ENCODE assay signal across 9 cellular contexts in genomic region chr11:34632105-34632780, GRCh38. TPM values are rescaled to one million over a fixed set of nuclear protein-coding genes. Genes with fewer than 3 reads are reported as not detected.
A peak's percentile ranks its signal among the peaks of the same experiment; 100 is the strongest.
DNase-seq lines count a peak whose midpoint lies in the region; ATAC-seq and TF ChIP-seq lines count a peak whose summit lies in the region.
"Had no signal": no experiment of that assay in that cellular context is flagged by ENCODE, and none has a peak within 500 bp of the region (broad histone marks: within the 10 kb centered on the region; RNA-seq: fewer than 3 reads in every experiment).

No MANE protein-coding gene starts in this region.

- intact Hi-C loops in Panc1 (cut with micrococcal nuclease; ENCODE audit: unreplicated experiment) (no loop called here), left ventricle myocardium superior (cut with micrococcal nuclease) (no loop called here), CD14-positive monocyte (cut with micrococcal nuclease) (no loop called here)

- H3K4me3 ChIP-seq in Panc1 (ENCODE audit: low read depth in 2 of 2, low read length in 2 of 2), result peak overlapping the region in 1 of 2 experiments; percentile 19; a peak in 2 of 4 replicates

- no TSS peak for BruUV-seq in Panc1 (replicated peaks; lab: Mats Ljungman, UMichigan)

- peaks cover 21% of the 10 kb centered on the region for H3K4me1 Mint-ChIP-seq in CD14-positive monocyte

- no peaks in the 10 kb centered on the region for H3K9me3 ChIP-seq in Panc1 (ENCODE audit: control insufficient read depth, insufficient read depth, low read depth, low read length)

- CTCF ChIA-PET in Panc1 (lab: Charles Lee), result no interaction called here

- POLR2A ChIA-PET in Panc1 (lab: Charles Lee), result no interaction called here

- H3K36me3 Mint-ChIP-seq in CD14-positive monocyte, result peaks cover 0 to 3% of the 10 kb centered on the region in 2 donors

- H3K4me1 ChIP-seq in Panc1 (ENCODE audit: control insufficient read depth, insufficient read depth, low read length), result peaks cover 8% of the 10 kb centered on the region

- no peak overlapping the region for H3K4me3 Mint-ChIP-seq in CD14-positive monocyte

- no peaks in the 10 kb centered on the region for H3K9me3 Mint-ChIP-seq in CD14-positive monocyte

- peak; percentile 59 for DNase-seq in HS-27A (ENCODE audit: low read depth)
- no peak for DNase-seq in Panc1 (ENCODE audit: low read depth, low spot score)
- DNase-seq in left ventricle myocardium superior, result no peak
- peak; percentile 23 for DNase-seq in retina
- DNase-seq in CD14-positive monocyte (ENCODE audit: low spot score), result no peak
- DNase-seq in 8988T, result no peak
- DNase-seq: Karpas-422 had no signal

- H3K27ac ChIP-seq in Panc1 (ENCODE audit: low read length), result peak overlapping the region; percentile 77

- peak overlapping the region in 1 of 7 donors; percentile 22 for H3K27ac Mint-ChIP-seq in CD14-positive monocyte

- H3K27me3 Mint-ChIP-seq in CD14-positive monocyte (ENCODE audit: low read depth in 3 of 3), result peaks cover 0 to 4% (median 3%) of the 10 kb centered on the region in 3 donors

- in situ Hi-C loops in Panc1 (cut with HindIII; ENCODE audit: low pct_unique_long_range_greater_than_20kb, low sequenced_read_pairs), result no loop called here

- no peaks in the 10 kb centered on the region for H3K36me3 ChIP-seq in Panc1 (ENCODE audit: control insufficient read depth, insufficient read depth, low read length)

- no peak for TF ChIP-seq CTCF in Panc1 (IDR thresholded peaks at IDR 0.05)
- TF ChIP-seq CTCF in CD14-positive monocyte (IDR thresholded peaks at IDR 0.05), result no peak

- peak; percentile 73 for ATAC-seq in Panc1
- peak; percentile 84 for ATAC-seq in left ventricle myocardium superior
- no peak for ATAC-seq in GM21381 (IDR thresholded peaks at IDR 0.05; ENCODE audit: unreplicated experiment)
- ATAC-seq in GM21447 (IDR thresholded peaks at IDR 0.05; ENCODE audit: unreplicated experiment), result no peak

- no peaks in the 10 kb centered on the region for H3K27me3 ChIP-seq in Panc1 (ENCODE audit: control insufficient read depth, insufficient read depth, low read length)

RNA-seq across cellular contexts. Expression of gene EHF, which starts 11.3 kb away (rescaled TPM):
- total RNA-seq in Panc1 (2021; ENCODE audit: unreplicated experiment) (0.51 TPM), left ventricle myocardium superior (2.7 TPM)
- polyA plus RNA-seq in Panc1 (2012; ENCODE audit: insufficient read length), result 0.17 TPM
- polyA plus RNA-seq in CD14-positive monocyte, result under 1 TPM in 1 of 2 donors, not detected in 1; 0.21 TPM

Comparison
In these comparisons a context has a peak if more than half of its experiments do, and no peak if none do; other contexts are left out.
1. DNase-seq: peak in HS-27A (single experiment) and retina (single experiment); none in Panc1 (single experiment), left ventricle myocardium superior (single experiment), CD14-positive monocyte (single experiment) and 8988T (single experiment).
2. ATAC-seq: peak in Panc1 (single experiment) and left ventricle myocardium superior (single experiment); none in GM21381 (single experiment) and GM21447 (single experiment).